In the genomic region with DNA sequence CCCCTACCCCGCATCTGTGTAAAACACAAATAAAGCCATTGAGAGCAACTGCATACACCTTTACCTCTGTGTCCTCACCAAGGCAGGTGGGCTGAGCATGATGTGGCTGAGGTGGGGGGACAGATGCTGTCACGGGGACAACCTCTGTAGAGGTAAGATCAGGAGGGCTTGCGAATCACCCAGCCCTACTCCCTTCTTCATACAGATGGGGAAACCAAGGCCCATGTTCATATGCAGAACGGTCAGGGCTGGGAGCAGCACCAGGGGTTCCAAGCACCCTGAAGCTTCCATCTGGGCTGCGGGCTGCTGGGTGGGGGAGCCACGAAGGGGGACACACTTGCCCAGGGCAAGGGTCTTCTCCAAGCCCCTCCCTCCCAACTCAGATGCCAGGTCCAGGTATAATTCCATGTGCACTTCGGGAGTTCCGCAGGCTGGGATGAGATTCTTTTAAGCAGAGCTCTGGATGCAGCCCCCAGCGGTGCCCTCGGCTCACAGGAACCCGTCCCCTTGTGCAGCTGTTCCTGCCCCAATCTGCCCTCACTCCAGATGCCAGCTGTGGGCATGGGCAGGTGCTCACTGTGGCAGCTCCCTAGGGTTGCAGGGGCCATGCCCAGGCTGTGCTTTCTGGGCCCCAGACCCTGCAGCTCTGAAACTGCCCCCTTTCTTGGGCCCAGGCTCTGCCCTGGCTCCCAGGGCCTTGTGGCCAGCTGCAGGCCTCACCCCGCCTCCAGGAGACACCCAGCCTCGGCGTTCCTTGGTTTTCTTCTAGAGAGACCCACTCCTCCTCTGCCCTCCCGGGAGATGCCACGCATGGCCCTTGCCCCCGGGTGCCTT, we compare ENCODE assay signal across 24 cellular contexts. TPM values are rescaled to one million over a fixed set of nuclear protein-coding genes. Genes with fewer than 3 reads are reported as not detected.
DNase-seq lines count a peak whose midpoint lies in the region; ATAC-seq, FAIRE-seq and TF ChIP-seq lines count a peak whose summit lies in the region.
"Had no signal": no experiment of that assay in that cellular context is flagged by ENCODE, and none has a peak within 500 bp of the region (broad histone marks: within the 10 kb centered on the region; RNA-seq: fewer than 3 reads in every experiment).

No MANE protein-coding gene starts in this region.

- no peaks in the 10 kb centered on the region for H3K9me3 Mint-ChIP-seq in astrocyte (ENCODE audit: unreplicated experiment)
- H3K9me3 Mint-ChIP-seq in CD8-positive, alpha-beta T cell, result no peaks in the 10 kb centered on the region
- H3K9me3 Mint-ChIP-seq: CD4-positive, alpha-beta memory T cell had no signal

- TF ChIP-seq RAD21 in HepG2 (CRISPR knock-in tag; IDR thresholded peaks at IDR 0.05), result no peak

- peaks cover 20% of the 10 kb centered on the region for H3K4me1 Mint-ChIP-seq in astrocyte (ENCODE audit: low read depth, unreplicated experiment)
- no peaks in the 10 kb centered on the region for H3K4me1 Mint-ChIP-seq in CD8-positive, alpha-beta T cell (ENCODE audit: low read depth)
- H3K4me1 Mint-ChIP-seq: CD4-positive, alpha-beta memory T cell had no signal

- peaks cover 2% of the 10 kb centered on the region for H3K36me3 Mint-ChIP-seq in astrocyte (ENCODE audit: low read depth, unreplicated experiment)
- no peaks in the 10 kb centered on the region for H3K36me3 Mint-ChIP-seq in CD8-positive, alpha-beta T cell
- H3K36me3 Mint-ChIP-seq: CD4-positive, alpha-beta memory T cell had no signal

- FAIRE-seq in HepG2 (lab: Jason Lieb, UNC) (no peak), astrocyte (lab: Jason Lieb, UNC) (no peak)
- FAIRE-seq: H54 had no signal

- no peak overlapping the region for H3K4me3 Mint-ChIP-seq in astrocyte (ENCODE audit: unreplicated experiment)
- no peak overlapping the region for H3K4me3 Mint-ChIP-seq in CD8-positive, alpha-beta T cell
- H3K4me3 Mint-ChIP-seq: CD4-positive, alpha-beta memory T cell had no signal

- H3K27me3 Mint-ChIP-seq in astrocyte (ENCODE audit: low read depth, unreplicated experiment), result no peaks in the 10 kb centered on the region
- H3K27me3 Mint-ChIP-seq in CD8-positive, alpha-beta T cell (ENCODE audit: low read depth), result peaks cover 7% of the 10 kb centered on the region

- H3K4me3 ChIP-seq in HepG2 (replicated peaks in 1 of 3; ENCODE audit: insufficient read depth in 1 of 3, low read depth in 2 of 3, low read length in 3 of 3) (no peak overlapping the region), right lobe of liver (no peak overlapping the region), astrocyte (ENCODE audit: insufficient read depth, low read depth, low read length) (no peak overlapping the region), smooth muscle cell (no peak overlapping the region)
- H3K4me3 ChIP-seq in CD8-positive, alpha-beta T cell (ENCODE audit: low read depth, low read length), result no peak overlapping the region
- H3K4me3 ChIP-seq: BLaER1, SK-N-MC had no signal

- WGBS in HepG2 (ENCODE audit: low lambda C conversion rate), result 96% methylated on average over 14 of the region's 17 CpGs
- WGBS in right lobe of liver (ENCODE audit: insufficient coverage, low coverage, low lambda C conversion rate, missing lambda C conversion rate), result 92% methylated on average over 4 of the region's 17 CpGs
- 96% methylated on average over 17 of the region's 17 CpGs for WGBS in smooth muscle cell (ENCODE audit: low lambda C conversion rate)

- peak overlapping the region; percentile 71 for H3K27ac Mint-ChIP-seq in astrocyte (ENCODE audit: unreplicated experiment)
- no peak overlapping the region for H3K27ac Mint-ChIP-seq in CD8-positive, alpha-beta T cell
- H3K27ac Mint-ChIP-seq: CD4-positive, alpha-beta memory T cell had no signal

- H3K27ac ChIP-seq in HepG2 (ENCODE audit: extremely low read length, insufficient read depth, low read length), result no peak overlapping the region
- H3K27ac ChIP-seq in right lobe of liver, result no peak overlapping the region
- no peak overlapping the region for H3K27ac ChIP-seq in astrocyte (ENCODE audit: low read depth, low read length)
- H3K27ac ChIP-seq in CD8-positive, alpha-beta T cell (ENCODE audit: low read depth, low read length), result no peak overlapping the region
- no peak overlapping the region for H3K27ac ChIP-seq in smooth muscle cell (ENCODE audit: low read depth)
- H3K27ac ChIP-seq: 22Rv1, BLaER1, SK-N-MC had no signal

- H3K9me3 ChIP-seq in HepG2 (ENCODE audit: low read length), result no peaks in the 10 kb centered on the region
- H3K9me3 ChIP-seq in right lobe of liver, result no peaks in the 10 kb centered on the region
- no peaks in the 10 kb centered on the region for H3K9me3 ChIP-seq in astrocyte (ENCODE audit: insufficient read depth, low read depth, low read length)
- H3K9me3 ChIP-seq in CD8-positive, alpha-beta T cell (ENCODE audit: low read length), result no peaks in the 10 kb centered on the region
- no peaks in the 10 kb centered on the region for H3K9me3 ChIP-seq in smooth muscle cell (replicated peaks; ENCODE audit: low read depth)
- H3K9me3 ChIP-seq: BLaER1 had no signal

- DNase-seq in HepG2 (ENCODE audit: low spot score) (no peak), right lobe of liver (no peak), astrocyte (ENCODE audit: low read depth) (no peak), left colon (no peak), NCI-H82 treated with DMSO at 0.1 percent for 48 hours (lab: John Stamatoyannopoulos, UW; ENCODE audit: unreplicated experiment) (no peak), smooth muscle cell (lab: John Stamatoyannopoulos, UW; ENCODE audit: unreplicated experiment) (no peak)
- no peak for DNase-seq in CD8-positive, alpha-beta T cell
- DNase-seq: ACHN; CD4-positive, alpha-beta memory T cell; GF-D8; NCI-H1694; NCI-H2081; NCI-H2171 treated with DMSO at 0.1 percent for 48 hours; NCI-H446; NCI-H526; SHP77; SW 1271 had no signal

- no peak for TF ChIP-seq CTCF in HepG2 (CRISPR knock-in tag; IDR thresholded peaks at IDR 0.05)
- TF ChIP-seq CTCF in right lobe of liver (IDR thresholded peaks at IDR 0.05), result no peak
- TF ChIP-seq CTCF in astrocyte (IDR thresholded peaks at IDR 0.05; ENCODE audit: insufficient read depth, low read depth, low read length), result no peak
- no peak for TF ChIP-seq CTCF in CD8-positive, alpha-beta T cell (IDR thresholded peaks at IDR 0.05)
- no peak for TF ChIP-seq CTCF in smooth muscle cell (IDR thresholded peaks at IDR 0.05; ENCODE audit: borderline replicate concordance, insufficient read depth, poor library complexity, severe bottlenecking)

- H4K20me1 ChIP-seq in HepG2 (ENCODE audit: insufficient read depth, low read length), result no peaks in the 10 kb centered on the region
- H4K20me1 ChIP-seq in astrocyte (ENCODE audit: insufficient read depth, low read length), result peaks cover 68% of the 10 kb centered on the region
- peaks cover 83% of the 10 kb centered on the region for H4K20me1 ChIP-seq in smooth muscle cell (ENCODE audit: low read depth)
- H4K20me1 ChIP-seq: BLaER1 had no signal

- H3K4me2 ChIP-seq in HepG2 (ENCODE audit: low read depth, low read length) (no peak overlapping the region), astrocyte (ENCODE audit: low read length) (no peak overlapping the region), smooth muscle cell (no peak overlapping the region)
- H3K4me2 ChIP-seq: BLaER1 had no signal

- H3K4me1 ChIP-seq in HepG2 (ENCODE audit: insufficient read depth, low read length), result peaks cover 9% of the 10 kb centered on the region; the same call in 1 of the 2 replicates
- H3K4me1 ChIP-seq in right lobe of liver, result no peaks in the 10 kb centered on the region
- no peaks in the 10 kb centered on the region for H3K4me1 ChIP-seq in astrocyte (ENCODE audit: insufficient read depth, low read length)
- H3K4me1 ChIP-seq in CD8-positive, alpha-beta T cell (ENCODE audit: insufficient read depth, low read length), result no peaks in the 10 kb centered on the region
- H3K4me1 ChIP-seq in smooth muscle cell (ENCODE audit: low read depth), result no peaks in the 10 kb centered on the region

- BruUV-seq in HepG2 (replicated peaks; lab: Mats Ljungman, UMichigan), result no TSS peak

- in situ Hi-C loops in HepG2 (cut with HindIII; ENCODE audit: extremely low pct_ligation_motif_present, low pct_unique_long_range_greater_than_20kb), result no loop called here

- no peaks in the 10 kb centered on the region for H3K79me2 ChIP-seq in HepG2 (ENCODE audit: insufficient read depth, low read length)
- peaks cover 33% of the 10 kb centered on the region for H3K79me2 ChIP-seq in astrocyte (ENCODE audit: insufficient read depth, low read length)
- peaks cover 21% of the 10 kb centered on the region for H3K79me2 ChIP-seq in smooth muscle cell (ENCODE audit: low read depth)

- TF ChIP-seq POLR2A in HepG2 (IDR thresholded peaks at IDR 0.05; ENCODE audit: insufficient read depth in 1 of 2, low read depth in 2 of 2, low read length in 2 of 2) (0 out of 4 replicates have a peak, but pooled peaks of 1 of the 2 experiments have one; percentile 29), right lobe of liver (IDR thresholded peaks at IDR 0.05) (no peak)

- H3F3A ChIP-seq in smooth muscle cell (ENCODE audit: low read depth), result peaks cover 24% of the 10 kb centered on the region

- POLR2A ChIA-PET in HepG2 (lab: Yijun Ruan, JAX), result interaction anchor here (1.4 kb wide), 1 partner anchor 17 kb away, joined by 4 read pairs; no protein-coding TSS in a partner anchor
- POLR2A ChIA-PET in CD8-positive, alpha-beta T cell (lab: Charles Lee), result no interaction called here

- ATAC-seq in HepG2, result no peak
- ATAC-seq in right lobe of liver, result no peak
- ATAC-seq in left colon, result peak; percentile 0
- no peak for ATAC-seq in CD8-positive, alpha-beta T cell
- ATAC-seq in HG02852 (IDR thresholded peaks at IDR 0.05; ENCODE audit: unreplicated experiment), result no peak

- H3K27me3 ChIP-seq in HepG2 (ENCODE audit: control insufficient read depth in 1 of 2, insufficient read depth in 2 of 2, low read length in 2 of 2) (peaks cover 9 to 16% of the 10 kb centered on the region in 2 experiments), right lobe of liver (no peaks in the 10 kb centered on the region), astrocyte (ENCODE audit: insufficient read depth, low read length) (no peaks in the 10 kb centered on the region), smooth muscle cell (ENCODE audit: low read depth) (no peaks in the 10 kb centered on the region)
- no peaks in the 10 kb centered on the region for H3K27me3 ChIP-seq in CD8-positive, alpha-beta T cell (ENCODE audit: insufficient read depth, low read length)
- H3K27me3 ChIP-seq: BLaER1 had no signal

- CTCF ChIA-PET in HepG2 (lab: Yijun Ruan, JAX; ENCODE audit: low intra/inter-chr PET ratio, low total read pairs), result no interaction called here
- CTCF ChIA-PET in CD8-positive, alpha-beta T cell (lab: Charles Lee), result interaction anchor here (7.9 to 13.3 kb wide), 2 partner anchors 30 to 154 kb away, joined by 72 to 214 read pairs; no protein-coding TSS in a partner anchor

- H2AFZ ChIP-seq in HepG2 (ENCODE audit: low read length) (no peak overlapping the region), astrocyte (ENCODE audit: low read depth, low read length) (no peak overlapping the region), smooth muscle cell (ENCODE audit: low read depth) (no peak overlapping the region)

- H3K9ac ChIP-seq in HepG2 (ENCODE audit: insufficient read depth, low read depth, low read length) (no peak overlapping the region), astrocyte (ENCODE audit: low read length) (no peak overlapping the region), smooth muscle cell (ENCODE audit: low read depth) (no peak overlapping the region)
- H3K9ac ChIP-seq: BLaER1 had no signal

- TF ChIP-seq EP300 in HepG2 (IDR thresholded peaks at IDR 0.05; ENCODE audit: low read depth in 2 of 2, low read length in 2 of 2) (no peak), HepG2 (CRISPR knock-in tag; IDR thresholded peaks at IDR 0.05; ENCODE audit: borderline replicate concordance) (no peak)

- H3K36me3 ChIP-seq in HepG2 (replicated peaks in 1 of 2; ENCODE audit: control insufficient read depth in 1 of 2, insufficient read depth in 2 of 2, low read length in 2 of 2) (peaks cover 15 to 30% of the 10 kb centered on the region in 2 experiments), right lobe of liver (peaks cover 0 to 26% (median 11%) of the 10 kb centered on the region in 4 donors), astrocyte (ENCODE audit: insufficient read depth, low read length) (peaks cover 28% of the 10 kb centered on the region), smooth muscle cell (ENCODE audit: low read depth) (peaks cover 9% of the 10 kb centered on the region)
- H3K36me3 ChIP-seq in CD8-positive, alpha-beta T cell (ENCODE audit: insufficient read depth, low read length), result no peaks in the 10 kb centered on the region
- H3K36me3 ChIP-seq: BLaER1 had no signal

- intact Hi-C loops in HepG2 (cut with micrococcal nuclease; ENCODE audit: unreplicated experiment) (no loop called here), right lobe of liver (cut with DNase I) (no loop called here), left colon (cut with DNase I, micrococcal nuclease) (no loop called here)
- intact Hi-C loops in CD8-positive, alpha-beta T cell (cut with DNase I, micrococcal nuclease), result no loop called here

RNA-seq across cellular contexts. Expression of gene CTRB1, which starts 9.6 kb away (rescaled TPM):
- not detected in 2 replicates for total RNA-seq in HepG2 (2016; rRNA removed; fragmentation: Illumina TruSeq; extraction: Trizol)
- not detected in 2 replicates for total RNA-seq in HepG2 (2016; cell fraction: cytosol; rRNA removed; fragmentation: Illumina TruSeq; extraction: Trizol; ENCODE audit: low read depth)
- not detected in 2 replicates for total RNA-seq in HepG2 (2016; cell fraction: insoluble cytoplasmic fraction; rRNA removed; fragmentation: Illumina TruSeq; extraction: Trizol)
- total RNA-seq in HepG2 (2016; cell fraction: membrane; rRNA removed; fragmentation: Illumina TruSeq; extraction: Trizol), result not detected in 2 replicates
- not detected in 2 replicates for total RNA-seq in HepG2 (2016; cell fraction: nucleus; rRNA removed; fragmentation: Illumina TruSeq; extraction: Trizol)
- 0.55 TPM in 1 of 2 replicates, not detected in the other for polyA plus RNA-seq in HepG2 (2011; rRNA removed)
- polyA plus RNA-seq in HepG2 (2011; cell fraction: cytosol; rRNA removed), result 0.13 and 0.14 TPM in 2 replicates
- 0.47 TPM in 1 of 2 replicates, not detected in the other for polyA plus RNA-seq in HepG2 (2011; cell fraction: nucleus; rRNA removed)
- polyA plus RNA-seq in HepG2 (2012), result not detected in 2 replicates
- polyA plus RNA-seq in HepG2 (2016; cell fraction: cytosol; fragmentation: Illumina TruSeq; extraction: Trizol; ENCODE audit: low read depth), result not detected in 2 replicates
- polyA plus RNA-seq in HepG2 (2016; cell fraction: insoluble cytoplasmic fraction; fragmentation: Illumina TruSeq; extraction: Trizol; ENCODE audit: low read depth), result not detected in 2 replicates
- polyA plus RNA-seq in HepG2 (2016; cell fraction: membrane; fragmentation: Illumina TruSeq; extraction: Trizol; ENCODE audit: low read depth), result not detected in 2 replicates
- polyA plus RNA-seq in HepG2 (2016; cell fraction: nucleus; fragmentation: Illumina TruSeq; extraction: Trizol; ENCODE audit: insufficient read depth, low read depth), result not detected in 2 replicates
- not detected in 2 replicates for polyA minus RNA-seq in HepG2 (2011; rRNA and poly(A)+ RNA removed; ENCODE audit: low replicate concordance)
- not detected in 2 replicates for polyA minus RNA-seq in HepG2 (2011; cell fraction: cytosol; rRNA and poly(A)+ RNA removed)
- polyA minus RNA-seq in HepG2 (2011; cell fraction: nucleus; rRNA and poly(A)+ RNA removed), result not detected in 2 replicates
- total RNA-seq in right lobe of liver, result not detected
- not detected in 2 replicates for total RNA-seq in astrocyte
- 1 to 10 TPM in 1 of 2 donors, not detected in 1; 2.4 TPM for total RNA-seq in left colon
- total RNA-seq in CD8-positive, alpha-beta T cell, result not detected
- total RNA-seq in smooth muscle cell, result not detected in 2 replicates
- 1.9 and 7.2 TPM in 2 replicates for polyA plus RNA-seq in smooth muscle cell
- total RNA-seq: CD4-positive, alpha-beta memory T cell; HT1080; RPMI7951 had no signal
- polyA plus RNA-seq: CD4-positive, alpha-beta memory T cell had no signal

RNA-seq across cellular contexts. Expression of gene CTRB2, which starts 21.4 kb away (rescaled TPM):
- total RNA-seq in HepG2 (2016; rRNA removed; fragmentation: Illumina TruSeq; extraction: Trizol) (not detected in 2 replicates), right lobe of liver (not detected), astrocyte (0.43 TPM in 1 of 2 replicates, not detected in the other), left colon (1 to 10 TPM in 1 of 2 donors, not detected in 1; 6.1 TPM), smooth muscle cell (1.7 TPM in 1 of 2 replicates, not detected in the other)
- not detected in 2 replicates for total RNA-seq in HepG2 (2016; cell fraction: cytosol; rRNA removed; fragmentation: Illumina TruSeq; extraction: Trizol; ENCODE audit: low read depth)
- not detected in 2 replicates for total RNA-seq in HepG2 (2016; cell fraction: insoluble cytoplasmic fraction; rRNA removed; fragmentation: Illumina TruSeq; extraction: Trizol)
- not detected in 2 replicates for total RNA-seq in HepG2 (2016; cell fraction: membrane; rRNA removed; fragmentation: Illumina TruSeq; extraction: Trizol)
- total RNA-seq in HepG2 (2016; cell fraction: nucleus; rRNA removed; fragmentation: Illumina TruSeq; extraction: Trizol), result not detected in 2 replicates
- polyA plus RNA-seq in HepG2 (2011; rRNA removed) (0.13 and 0.39 TPM in 2 replicates), smooth muscle cell (2.3 and 11.1 TPM in 2 replicates)
- 0.13 TPM in 1 of 2 replicates, not detected in the other for polyA plus RNA-seq in HepG2 (2011; cell fraction: cytosol; rRNA removed)
- polyA plus RNA-seq in HepG2 (2011; cell fraction: nucleus; rRNA removed), result 0.53 TPM in 1 of 2 replicates, not detected in the other
- polyA plus RNA-seq in HepG2 (2012), result 0.78 and 0.89 TPM in 2 replicates
- 0.40 TPM in 1 of 2 replicates, not detected in the other for polyA plus RNA-seq in HepG2 (2016; cell fraction: cytosol; fragmentation: Illumina TruSeq; extraction: Trizol; ENCODE audit: low read depth)
- polyA plus RNA-seq in HepG2 (2016; cell fraction: insoluble cytoplasmic fraction; fragmentation: Illumina TruSeq; extraction: Trizol; ENCODE audit: low read depth), result not detected in 2 replicates
- polyA plus RNA-seq in HepG2 (2016; cell fraction: membrane; fragmentation: Illumina TruSeq; extraction: Trizol; ENCODE audit: low read depth), result 0.37 TPM in 1 of 2 replicates, not detected in the other
- not detected in 2 replicates for polyA plus RNA-seq in HepG2 (2016; cell fraction: nucleus; fragmentation: Illumina TruSeq; extraction: Trizol; ENCODE audit: insufficient read depth, low read depth)
- polyA minus RNA-seq in HepG2 (2011; rRNA and poly(A)+ RNA removed; ENCODE audit: low replicate concordance), result not detected in 2 replicates
- polyA minus RNA-seq in HepG2 (2011; cell fraction: cytosol; rRNA and poly(A)+ RNA removed), result not detected in 2 replicates
- not detected in 2 replicates for polyA minus RNA-seq in HepG2 (2011; cell fraction: nucleus; rRNA and poly(A)+ RNA removed)
- not detected for total RNA-seq in CD8-positive, alpha-beta T cell
- total RNA-seq: CD4-positive, alpha-beta memory T cell; HT1080; RPMI7951 had no signal
- polyA plus RNA-seq: CD4-positive, alpha-beta memory T cell had no signal

RNA-seq across cellular contexts. Expression of gene BCAR1, which starts 23.1 kb away (rescaled TPM):
- total RNA-seq in HepG2 (2016; rRNA removed; fragmentation: Illumina TruSeq; extraction: Trizol) (35.9 and 48.1 TPM in 2 replicates), right lobe of liver (100 to 1,000 TPM in 1 of 6 experiments, 10 to 100 TPM in 5; 29.2 to 108 (median 51.2) TPM), astrocyte (241 and 296 TPM in 2 replicates), left colon (100 to 1,000 TPM; 139 to 145 TPM), smooth muscle cell (49.4 and 49.9 TPM in 2 replicates)
- total RNA-seq in HepG2 (2016; cell fraction: cytosol; rRNA removed; fragmentation: Illumina TruSeq; extraction: Trizol; ENCODE audit: low read depth), result 13.1 and 14.5 TPM in 2 replicates
- total RNA-seq in HepG2 (2016; cell fraction: insoluble cytoplasmic fraction; rRNA removed; fragmentation: Illumina TruSeq; extraction: Trizol), result 33.1 and 51.1 TPM in 2 replicates
- 38.7 and 43.1 TPM in 2 replicates for total RNA-seq in HepG2 (2016; cell fraction: membrane; rRNA removed; fragmentation: Illumina TruSeq; extraction: Trizol)
- total RNA-seq in HepG2 (2016; cell fraction: nucleus; rRNA removed; fragmentation: Illumina TruSeq; extraction: Trizol), result 38.1 and 45.0 TPM in 2 replicates
- polyA plus RNA-seq in HepG2 (2011; rRNA removed) (51.7 and 57.8 TPM in 2 replicates), smooth muscle cell (117 and 123 TPM in 2 replicates)
- 31.6 and 53.3 TPM in 2 replicates for polyA plus RNA-seq in HepG2 (2011; cell fraction: cytosol; rRNA removed)
- 202 and 242 TPM in 2 replicates for polyA plus RNA-seq in HepG2 (2011; cell fraction: nucleus; rRNA removed)
- polyA plus RNA-seq in HepG2 (2012), result 39.6 and 65.3 TPM in 2 replicates
- polyA plus RNA-seq in HepG2 (2016; cell fraction: cytosol; fragmentation: Illumina TruSeq; extraction: Trizol; ENCODE audit: low read depth), result 13.2 and 13.9 TPM in 2 replicates
- 47.9 and 56.1 TPM in 2 replicates for polyA plus RNA-seq in HepG2 (2016; cell fraction: insoluble cytoplasmic fraction; fragmentation: Illumina TruSeq; extraction: Trizol; ENCODE audit: low read depth)
- 24.5 and 27.8 TPM in 2 replicates for polyA plus RNA-seq in HepG2 (2016; cell fraction: membrane; fragmentation: Illumina TruSeq; extraction: Trizol; ENCODE audit: low read depth)
- 68.9 and 74.0 TPM in 2 replicates for polyA plus RNA-seq in HepG2 (2016; cell fraction: nucleus; fragmentation: Illumina TruSeq; extraction: Trizol; ENCODE audit: insufficient read depth, low read depth)
- polyA minus RNA-seq in HepG2 (2011; rRNA and poly(A)+ RNA removed; ENCODE audit: low replicate concordance), result 35.0 and 120 TPM in 2 replicates
- polyA minus RNA-seq in HepG2 (2011; cell fraction: cytosol; rRNA and poly(A)+ RNA removed), result 32.5 and 33.4 TPM in 2 replicates
- polyA minus RNA-seq in HepG2 (2011; cell fraction: nucleus; rRNA and poly(A)+ RNA removed), result 77.6 and 107 TPM in 2 replicates
- total RNA-seq in CD8-positive, alpha-beta T cell, result not detected

Comparison
In these comparisons a context has a peak if more than half of its experiments do, and no peak if none do; other contexts are left out.
1. RNA of gene BCAR1, which starts 23.1 kb away (total RNA-seq): 241 to 296 TPM in astrocyte, 139 to 145 TPM in left colon, 29.2 to 108 TPM in right lobe of liver, 49.4 to 49.9 TPM in smooth muscle cell and 13.1 to 51.1 TPM in HepG2; not detected in CD8-positive, alpha-beta T cell; every median in the first group is over 10 times any median in the second.